Comparison of ENCODE assay signal across 10 cellular contexts in genomic region chr17:81520021-81520894, GRCh38. TPM values are rescaled to one million over a fixed set of nuclear protein-coding genes. Genes with fewer than 3 reads are reported as not detected.
DNase-seq lines count a peak whose midpoint lies in the region; ATAC-seq, FAIRE-seq and TF ChIP-seq lines count a peak whose summit lies in the region.
"Had no signal": no experiment of that assay in that cellular context is flagged by ENCODE, and none has a peak within 500 bp of the region (broad histone marks: within the 10 kb centered on the region; RNA-seq: fewer than 3 reads in every experiment).

No MANE protein-coding gene starts in this region.

- no peak overlapping the region for H3K27ac ChIP-seq in duodenal mucosa (ENCODE audit: low read depth, low read length)
- H3K27ac ChIP-seq: foreskin keratinocyte, SJSA1 had no signal

- DNase-seq in Daoy (ENCODE audit: low read depth) (peak; percentile 11), neural crest cell (ENCODE audit: low read depth, low spot score) (no peak), NCI-H446 treated with DMSO at 0.1 percent for 48 hours (lab: John Stamatoyannopoulos, UW) (no peak), frontal cortex (ENCODE audit: low spot score in 2 of 2) (no peak)
- DNase-seq: foreskin keratinocyte, Karpas-422 had no signal

- no peaks in the 10 kb centered on the region for H3K36me3 Mint-ChIP-seq in IgD-negative memory B cell
- H3K36me3 Mint-ChIP-seq in neural crest cell (ENCODE audit: low read depth) = no peaks in the 10 kb centered on the region

- no peak for TF ChIP-seq CTCF in neural crest cell (conservative IDR thresholded peaks at IDR 0.05)

- H3K4me1 Mint-ChIP-seq in IgD-negative memory B cell = peaks cover 10 to 23% (median 17%) of the 10 kb centered on the region in 3 donors
- peaks cover 33% of the 10 kb centered on the region for H3K4me1 Mint-ChIP-seq in neural crest cell

- H3K27me3 Mint-ChIP-seq in IgD-negative memory B cell (no peaks in the 10 kb centered on the region), neural crest cell (ENCODE audit: low read depth) (peaks cover 48% of the 10 kb centered on the region)

- H3K4me3 Mint-ChIP-seq in IgD-negative memory B cell (peak overlapping the region; percentile 61 to 90 (median 83)), neural crest cell (peak overlapping the region; percentile 76)

- no peaks in the 10 kb centered on the region for H3K9me3 Mint-ChIP-seq in IgD-negative memory B cell
- H3K9me3 Mint-ChIP-seq in neural crest cell = no peaks in the 10 kb centered on the region

- no peaks in the 10 kb centered on the region for H3K36me3 ChIP-seq in duodenal mucosa (ENCODE audit: control insufficient read depth in 1 of 2, insufficient read depth in 2 of 2, low read length in 2 of 2)

- no peak for ATAC-seq in GM21717 (IDR thresholded peaks at IDR 0.05; ENCODE audit: unreplicated experiment)

- H3K9me3 ChIP-seq in duodenal mucosa (ENCODE audit: control insufficient read depth in 1 of 2, low read length in 2 of 2) = no peaks in the 10 kb centered on the region
- H3K9me3 ChIP-seq: SJSA1 had no signal

- peaks cover 27 to 40% of the 10 kb centered on the region in 2 donors for H3K4me1 ChIP-seq in duodenal mucosa (ENCODE audit: control insufficient read depth in 1 of 2, insufficient read depth in 2 of 2, low read length in 2 of 2)
- H3K4me1 ChIP-seq: foreskin keratinocyte had no signal

- H3K27me3 ChIP-seq in duodenal mucosa (ENCODE audit: control insufficient read depth in 1 of 2, insufficient read depth in 2 of 2, low read length in 2 of 2) = peaks cover 16% of the 10 kb centered on the region in 2 donors
- H3K27me3 ChIP-seq: SJSA1 had no signal

- FAIRE-seq in frontal cortex (lab: Jason Lieb, UNC) = no peak

- H3K9ac ChIP-seq in duodenal mucosa (ENCODE audit: low read depth in 1 of 2, low read length in 2 of 2) = peak overlapping the region; percentile 57 to 60

- peak overlapping the region in 1 of 2 donors; percentile 59 for H3K4me3 ChIP-seq in duodenal mucosa (ENCODE audit: low read depth in 1 of 2, low read length in 2 of 2)

- H3K27ac Mint-ChIP-seq in IgD-negative memory B cell (peak overlapping the region; percentile 62 to 86 (median 71)), neural crest cell (ENCODE audit: unreplicated experiment) (no peak overlapping the region)

RNA-seq across cellular contexts. Expression of gene ACTG1, which starts 7.7 kb away (rescaled TPM):
- total RNA-seq in Daoy (2014; rRNA removed; shearing (Covaris generic)) = 5,410 and 5,454 TPM in 2 replicates
- polyA plus RNA-seq in IgD-negative memory B cell = 1,302 TPM
- total RNA-seq in neural crest cell = 4,235 and 4,315 TPM in 2 replicates
- total RNA-seq in frontal cortex = 5,358 TPM

RNA-seq across cellular contexts. Expression of gene FSCN2, which starts 7.9 kb away (rescaled TPM):
- total RNA-seq in Daoy (2014; rRNA removed; shearing (Covaris generic)) = 0.17 TPM in 1 of 2 replicates, not detected in the other
- 0.83 TPM for polyA plus RNA-seq in IgD-negative memory B cell
- total RNA-seq in neural crest cell (0.43 and 0.56 TPM in 2 replicates), frontal cortex (4.9 TPM)
- total RNA-seq: foreskin keratinocyte had no signal
- polyA plus RNA-seq: foreskin keratinocyte had no signal

RNA-seq across cellular contexts. Expression of gene FAAP100, which starts 31.9 kb away (rescaled TPM):
- total RNA-seq in Daoy (2014; rRNA removed; shearing (Covaris generic)) = 11.7 TPM in 2 replicates
- 25.6 TPM for polyA plus RNA-seq in IgD-negative memory B cell
- 45.0 and 48.3 TPM in 2 replicates for total RNA-seq in neural crest cell
- 21.6 TPM for total RNA-seq in frontal cortex
